ENCODE assay signal across 20 cellular contexts in the genomic region with DNA sequence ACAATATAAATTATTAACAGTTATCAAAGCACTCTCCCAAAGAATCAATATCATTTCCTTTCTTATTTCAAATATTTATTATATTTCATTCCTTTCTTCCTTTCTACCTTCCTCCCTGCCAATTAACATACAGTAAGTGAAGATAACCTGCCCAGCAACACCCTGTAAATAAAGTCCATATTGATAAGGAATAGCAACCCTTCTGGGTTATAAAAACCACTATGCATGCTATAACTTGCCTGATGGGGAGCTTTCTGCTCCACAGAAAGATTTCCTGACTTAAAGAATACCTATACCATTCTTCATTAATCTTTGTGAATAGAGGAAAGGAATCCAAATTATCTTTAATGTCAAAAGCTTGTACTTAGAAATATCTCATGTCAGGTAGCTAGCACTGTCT.
"Had no signal": no experiment of that assay in that cellular context is flagged by ENCODE, and none has a peak within 500 bp of the region (broad histone marks: within the 10 kb centered on the region; RNA-seq: fewer than 3 reads in every experiment).

No MANE protein-coding gene starts in this region.

- ATAC-seq: HepG2, Right ventricle myocardium inferior, SK-N-SH treated with all-trans-retinoic acid at 6 μM for 48 hours had no signal

- H3K4me3 ChIP-seq: SJCRH30 had no signal

- DNase-seq: IMR-90, Karpas-422, KG1, MM.1S, NCI-H1092 treated with DMSO at 0.1 percent for 48 hours, NCI-H1436, NCI-H187 treated with DMSO at 0.1 percent for 48 hours, NCI-H2029 treated with DMSO at 0.1 percent for 48 hours, NCI-H226, NCI-H446, NCI-H510A, NCI-H524 treated with DMSO at 0.1 percent for 48 hours, NCI-H69, NCI-H774, SHP77 treated with DMSO at 0.1 percent for 48 hours, SJCRH30 had no signal

- H3K27ac ChIP-seq: RWPE1, SJCRH30 had no signal

- H3K27me3 ChIP-seq: SJCRH30 had no signal

- H3K36me3 ChIP-seq: SJCRH30 had no signal

- H3K9me3 ChIP-seq: SJCRH30 had no signal

- H3K4me1 ChIP-seq: SJCRH30 had no signal
